In the genomic region with DNA sequence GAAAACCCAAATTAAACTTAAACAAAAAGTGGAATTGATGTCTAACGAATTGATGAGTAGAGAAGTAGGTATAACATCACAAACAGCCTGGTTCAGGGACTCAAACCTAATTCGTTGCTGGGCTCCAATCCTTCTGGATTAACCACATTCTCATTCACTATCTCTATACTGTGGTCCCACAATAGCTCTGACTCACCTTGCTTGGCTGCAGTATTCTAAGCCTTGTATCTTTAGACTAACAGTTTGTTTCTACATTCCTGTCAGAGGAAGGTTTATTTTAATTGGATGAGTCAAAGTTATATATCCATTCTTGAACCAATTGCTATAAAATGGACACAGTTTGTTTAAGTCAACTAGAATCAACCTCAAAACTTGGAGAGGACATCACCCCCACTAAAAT, we compare ENCODE assay signal across 21 cellular contexts.
DNase-seq lines count a peak whose midpoint lies in the region; ATAC-seq and TF ChIP-seq lines count a peak whose summit lies in the region.
"Had no signal": no experiment of that assay in that cellular context is flagged by ENCODE, and none has a peak within 500 bp of the region (broad histone marks: within the 10 kb centered on the region; RNA-seq: fewer than 3 reads in every experiment).

No MANE protein-coding gene starts in this region.

- no peak for TF ChIP-seq CTCF in cardiac fibroblast (IDR thresholded peaks at IDR 0.05; ENCODE audit: low read depth, low read length)

- H3K36me3 ChIP-seq in MG63: no peaks in the 10 kb centered on the region
- H3K36me3 ChIP-seq: left lung, sigmoid colon, tibial artery had no signal

- H3K4me3 ChIP-seq in MG63 (no peak overlapping the region), cardiac fibroblast (replicated peaks in 1 of 2; ENCODE audit: low read depth in 2 of 2, low read length in 2 of 2) (no peak overlapping the region)
- H3K4me3 ChIP-seq: left lung, sigmoid colon, tibial artery had no signal

- intact Hi-C loops in left colon (cut with DNase I, micrococcal nuclease): no loop called here

- no peaks in the 10 kb centered on the region for H3K27me3 ChIP-seq in MG63
- H3K27me3 ChIP-seq: left lung, sigmoid colon, tibial artery had no signal

- DNase-seq in Daoy (ENCODE audit: low read depth) (peak; percentile 55), MG63 (peak; percentile 66), cardiac fibroblast (ENCODE audit: low read depth in 2 of 2) (peak; percentile 4 to 31), kidney glomerular epithelial cell (lab: John Stamatoyannopoulos, UW) (peak; percentile 16), left colon (no peak), NCI-H2107 (lab: John Stamatoyannopoulos, UW) (no peak)
- DNase-seq in activated CD8-positive, alpha-beta memory T cell treated with anti-CD3 and anti-CD28 coated beads, Interleukin-2, amount 50 U/mL, for 48 hours: no peak
- DNase-seq: activated CD4-positive, alpha-beta T cell treated with anti-CD3 and anti-CD28 coated beads, Interleukin-2, amount 10 ng/mL, durations not matched to agents 24 days and 14 days; activated effector memory CD4-positive, alpha-beta T cell treated with anti-CD3 and anti-CD28 coated beads, Interleukin-2, amount 50 U/mL, for 16 hours; CD8-positive, alpha-beta T cell; central memory CD4-positive, alpha-beta T cell; erythroblast; left lung; midbrain; NCI-H1436 treated with DMSO at 0.1 percent for 48 hours; NCI-H69; Right ventricle myocardium superior; sigmoid colon; tibial artery had no signal

- peaks cover 24% of the 10 kb centered on the region for H3K9me3 ChIP-seq in MG63
- H3K9me3 ChIP-seq: sigmoid colon had no signal

- ATAC-seq in HG03469 (IDR thresholded peaks at IDR 0.05; ENCODE audit: unreplicated experiment) (no peak), left colon (no peak)
- ATAC-seq: CD8-positive, alpha-beta T cell; left lung; stimulated activated memory B cell treated with anti-CD40 and anti-IgM and Interleukin-4, amounts not matched to agents 10 μg/mL and 1 μg/mL and 100 μg/mL, for 72 hours had no signal

Comparison
In these comparisons a context has a peak if more than half of its experiments do, and no peak if none do; other contexts are left out.
1. DNase-seq: peak in Daoy (single experiment), MG63 (single experiment), cardiac fibroblast (2 of 2) and kidney glomerular epithelial cell (single experiment); none in left colon (0 of 2), activated CD8-positive, alpha-beta memory T cell treated with anti-CD3 and anti-CD28 coated beads, Interleukin-2, amount 50 U/mL, for 48 hours (single experiment) and NCI-H2107 (single experiment).